8 cellular contexts compared by ENCODE assay signal in genomic region chr13:42039457-42039945, GRCh38. TPM values are rescaled to one million over a fixed set of nuclear protein-coding genes. Genes with fewer than 3 reads are reported as not detected.
DNase-seq lines count a peak whose midpoint lies in the region; ATAC-seq and TF ChIP-seq lines count a peak whose summit lies in the region.

No MANE protein-coding gene starts in this region.

- H3K9me3 Mint-ChIP-seq in activated B cell treated with CpG ODN at 0.5 μM for 24 hours, result peaks cover 9% of the 10 kb centered on the region

- peak; percentile 4 for ATAC-seq in HG02840 (IDR thresholded peaks at IDR 0.05; ENCODE audit: low FRiP score, unreplicated experiment)
- peak; percentile 5 for ATAC-seq in activated B cell treated with CpG ODN at 0.5 μM for 24 hours (ENCODE audit: low read depth)
- peak; percentile 21 for ATAC-seq in Right ventricle myocardium superior (ENCODE audit: poor library complexity)
- ATAC-seq in HG03457 (IDR thresholded peaks at IDR 0.05; ENCODE audit: unreplicated experiment), result no peak

- CTCF ChIA-PET in activated B cell treated with CpG ODN at 0.5 μM for 24 hours (lab: Charles Lee), result interaction anchor here (0.6 kb wide), 1 partner anchor 67 kb away, joined by 3 read pairs; no protein-coding TSS in a partner anchor

- intact Hi-C loops in activated B cell treated with CpG ODN at 0.5 μM for 24 hours (cut with micrococcal nuclease), result loop anchor here (1.0 kb wide), 2 partner anchors 9 to 78 kb away; partner anchors contain the start of genes DGKH and VWA8
- intact Hi-C loops in Right ventricle myocardium superior (cut with DNase I), result no loop called here

- H3K36me3 Mint-ChIP-seq in activated B cell treated with CpG ODN at 0.5 μM for 24 hours (ENCODE audit: low read depth), result peaks cover 3% of the 10 kb centered on the region

- H3K4me3 ChIP-seq in GM12875 (ENCODE audit: low read depth, low read length) (peak overlapping the region; percentile 59), retinal pigment epithelial cell (ENCODE audit: low read length) (peak overlapping the region; percentile 58)

- no peak for TF ChIP-seq CTCF in GM12875 (IDR thresholded peaks at IDR 0.05; ENCODE audit: borderline replicate concordance, insufficient read depth, low read depth, low read length)
- no peak for TF ChIP-seq CTCF in activated B cell treated with CpG ODN at 0.5 μM for 24 hours (IDR thresholded peaks at IDR 0.05)
- TF ChIP-seq CTCF in retinal pigment epithelial cell (conservative IDR thresholded peaks at IDR 0.05; ENCODE audit: low read depth, low read length), result no peak

- H3K27ac Mint-ChIP-seq in activated B cell treated with CpG ODN at 0.5 μM for 24 hours, result peak overlapping the region; percentile 84

- H3K4me3 Mint-ChIP-seq in activated B cell treated with CpG ODN at 0.5 μM for 24 hours, result peak overlapping the region; percentile 90

- POLR2A ChIA-PET in activated B cell treated with CpG ODN at 0.5 μM for 24 hours (lab: Charles Lee), result interaction anchor here (0.6 kb wide), 1 partner anchor 1733 kb away, joined by 7 read pairs; no protein-coding TSS in a partner anchor

- H3K4me1 Mint-ChIP-seq in activated B cell treated with CpG ODN at 0.5 μM for 24 hours, result peaks cover 16% of the 10 kb centered on the region

- DNase-seq in activated B cell treated with CpG ODN at 0.5 μM for 24 hours, result no peak
- no peak for DNase-seq in Right ventricle myocardium superior
- no peak for DNase-seq in retinal pigment epithelial cell (ENCODE audit: low read depth)
- no peak for DNase-seq in iPS-NIHi11 (ENCODE audit: low spot score)
- no peak for DNase-seq in NCI-H2029 (lab: John Stamatoyannopoulos, UW)

- H3K27me3 Mint-ChIP-seq in activated B cell treated with CpG ODN at 0.5 μM for 24 hours, result peaks cover 8% of the 10 kb centered on the region

RNA-seq across cellular contexts. Expression of gene DGKH, which starts 8.9 kb away (rescaled TPM):
- total RNA-seq in activated B cell treated with CpG ODN at 0.5 μM for 24 hours (1.6 and 2.2 TPM in 2 replicates), Right ventricle myocardium superior (4.2 TPM)
